Comparison of ENCODE assay signal across 8 cellular contexts in genomic region chr4:163167333-163167626, GRCh38. TPM values are rescaled to one million over a fixed set of nuclear protein-coding genes. Genes with fewer than 3 reads are reported as not detected.
DNase-seq lines count a peak whose midpoint lies in the region; ATAC-seq, FAIRE-seq and TF ChIP-seq lines count a peak whose summit lies in the region.

No MANE protein-coding gene starts in this region.

- FAIRE-seq in frontal cortex (lab: Jason Lieb, UNC), result no peak

- ATAC-seq in effector memory CD8-positive, alpha-beta T cell (replicated peaks), result no peak
- no peak for ATAC-seq in GM18909 (IDR thresholded peaks at IDR 0.05; ENCODE audit: poor library complexity, unreplicated experiment)

- H3K4me3 Mint-ChIP-seq in effector memory CD8-positive, alpha-beta T cell, result peak overlapping the region; percentile 92

- peaks cover 0 to under 1% of the 10 kb centered on the region in 2 donors for H3K27me3 Mint-ChIP-seq in effector memory CD8-positive, alpha-beta T cell

- no peaks in the 10 kb centered on the region for H3K27me3 ChIP-seq in neural cell (ENCODE audit: insufficient read depth, low read depth, low read length)

- no peaks in the 10 kb centered on the region for H3K9me3 ChIP-seq in neural cell (ENCODE audit: low read length)

- peaks cover 26% of the 10 kb centered on the region for H3K79me2 ChIP-seq in neural cell (replicated peaks; ENCODE audit: insufficient read depth, low read length)

- no peaks in the 10 kb centered on the region for H3K36me3 ChIP-seq in neural cell (ENCODE audit: insufficient read depth, low read length)

- no peak for TF ChIP-seq RAD21 in neural cell (conservative IDR thresholded peaks at IDR 0.05)

- no peaks in the 10 kb centered on the region for H3F3A ChIP-seq in neural cell (ENCODE audit: insufficient read depth, low read length, poor library complexity, severe bottlenecking)

- TF ChIP-seq CTCF in C4-2B (conservative IDR thresholded peaks at IDR 0.05) (no peak), NB4 (IDR thresholded peaks at IDR 0.05; ENCODE audit: low read depth, low read length) (no peak), neural cell (IDR thresholded peaks at IDR 0.05; ENCODE audit: poor library complexity, severe bottlenecking) (no peak)

- peak overlapping the region; percentile 42 for H2AFZ ChIP-seq in neural cell (ENCODE audit: low read depth, low read length)

- H4K20me1 ChIP-seq in neural cell (ENCODE audit: insufficient read depth), result no peaks in the 10 kb centered on the region

- H3K9me2 ChIP-seq in neural cell (ENCODE audit: insufficient read depth, low read length), result no peaks in the 10 kb centered on the region

- peak overlapping the region; percentile 99 for H3K27ac Mint-ChIP-seq in effector memory CD8-positive, alpha-beta T cell

- no peak for TF ChIP-seq EP300 in neural cell (conservative IDR thresholded peaks at IDR 0.05; ENCODE audit: poor library complexity, severe bottlenecking)

- peaks cover 28% of the 10 kb centered on the region for H3K36me3 Mint-ChIP-seq in effector memory CD8-positive, alpha-beta T cell (ENCODE audit: insufficient read depth)

- TF ChIP-seq POLR2A in NB4 (IDR thresholded peaks at IDR 0.05; ENCODE audit: extremely low read depth, insufficient read length), result no peak

- H3K4me3 ChIP-seq in NB4 (ENCODE audit: low read depth, low read length), result peak overlapping the region; percentile 84
- H3K4me3 ChIP-seq in neural cell (ENCODE audit: low read length), result peak overlapping the region; percentile 77

- no peak overlapping the region for H3K4me2 ChIP-seq in neural cell (ENCODE audit: low read length)

- H3K4me1 Mint-ChIP-seq in effector memory CD8-positive, alpha-beta T cell (ENCODE audit: low read depth in 2 of 2), result peaks cover 22% of the 10 kb centered on the region in 2 donors

- DNase-seq in NB4 (ENCODE audit: low read depth) (no peak), NCI-H1417 (lab: John Stamatoyannopoulos, UW) (no peak), frontal cortex (ENCODE audit: low spot score in 2 of 2) (no peak), NCI-H1105 treated with DMSO at 0.1 percent for 48 hours (lab: John Stamatoyannopoulos, UW) (no peak)
- DNase-seq in effector memory CD8-positive, alpha-beta T cell, result no peak

- H3K9me3 Mint-ChIP-seq in effector memory CD8-positive, alpha-beta T cell, result no peaks in the 10 kb centered on the region

- H3K27ac ChIP-seq in C4-2B (peak overlapping the region; percentile 76), neural cell (ENCODE audit: low read length) (peak overlapping the region; percentile 65)

- peak overlapping the region; percentile 68 for H3K9ac ChIP-seq in neural cell (ENCODE audit: low read length)

TF ChIP-seq in neural cell, 6 proteins besides CTCF, POLR2A, EP300 and RAD21:
- TF ChIP-seq SMC3 (conservative IDR thresholded peaks at IDR 0.05; ENCODE audit: poor library complexity) (no peak), REST (IDR thresholded peaks at IDR 0.05; ENCODE audit: borderline replicate concordance) (no peak), TAF1 (IDR thresholded peaks at IDR 0.05; ENCODE audit: low read depth) (no peak), POLR2AphosphoS5 (IDR thresholded peaks at IDR 0.05) (no peak), MXI1 (conservative IDR thresholded peaks at IDR 0.05; ENCODE audit: poor library complexity, severe bottlenecking) (no peak)

RNA-seq across cellular contexts. Expression of gene NAF1, which starts 0.6 kb away (rescaled TPM):
- 1.7 and 3.6 TPM in 2 replicates for polyA plus RNA-seq in neural cell
- 10.5 and 11.7 TPM in 2 replicates for polyA minus RNA-seq in neural cell
- 11.4 TPM for total RNA-seq in frontal cortex
